In the genomic region with DNA sequence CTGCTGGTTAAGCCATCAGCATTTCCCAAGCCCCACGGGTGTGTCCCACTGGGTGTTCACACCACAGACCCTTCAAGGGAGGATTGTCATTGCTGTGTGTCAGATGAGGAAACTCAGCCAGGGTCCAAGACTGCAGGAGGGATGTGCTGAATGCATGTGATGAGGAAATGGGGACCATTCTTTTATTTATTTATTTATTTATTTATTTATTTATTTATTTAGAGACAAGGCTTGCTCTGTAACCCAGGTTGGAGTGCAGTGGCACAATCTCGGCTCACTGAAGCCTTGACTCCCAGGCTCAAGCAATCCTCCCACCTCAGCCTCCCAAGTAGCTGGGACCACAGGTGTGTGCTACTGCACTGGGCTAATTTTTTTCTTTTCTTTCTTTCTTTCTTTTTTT, we compare ENCODE assay signal across 25 cellular contexts. TPM values are rescaled to one million over a fixed set of nuclear protein-coding genes. Genes with fewer than 3 reads are reported as not detected.
DNase-seq lines count a peak whose midpoint lies in the region; ATAC-seq, FAIRE-seq and TF ChIP-seq lines count a peak whose summit lies in the region.
"Had no signal": no experiment of that assay in that cellular context is flagged by ENCODE, and none has a peak within 500 bp of the region (broad histone marks: within the 10 kb centered on the region; RNA-seq: fewer than 3 reads in every experiment).

No MANE protein-coding gene starts in this region.

- no peak overlapping the region for H3K4me3 ChIP-seq in heart left ventricle
- no peak overlapping the region for H3K4me3 ChIP-seq in H1 (ENCODE audit: extremely low read depth in 1 of 4, insufficient read depth in 2 of 4, low read depth in 3 of 4, low read length in 4 of 4)
- no peak overlapping the region for H3K4me3 ChIP-seq in neuronal stem cell (ENCODE audit: low read length in 2 of 2)
- H3K4me3 ChIP-seq in stomach smooth muscle (ENCODE audit: low read length in 2 of 2), result no peak overlapping the region
- H3K4me3 ChIP-seq in lower lobe of right lung, result no peak overlapping the region
- H3K4me3 ChIP-seq: BLaER1, GM23338, HAP-1, MG63, SK-N-MC had no signal

- H2BK12ac ChIP-seq in H1 (ENCODE audit: low read depth, low read length) (peak overlapping the region; percentile 92; the same call in 1 of the 2 replicates), neuronal stem cell (ENCODE audit: low read length) (no peak overlapping the region)

- H3K27me3 ChIP-seq in heart left ventricle, result no peaks in the 10 kb centered on the region
- H3K27me3 ChIP-seq in H1 (replicated peaks in 1 of 4; ENCODE audit: control insufficient read depth in 3 of 4, extremely low read depth in 1 of 4, insufficient read depth in 3 of 4, low read length in 3 of 4), result no peaks in the 10 kb centered on the region
- no peaks in the 10 kb centered on the region for H3K27me3 ChIP-seq in neuronal stem cell (ENCODE audit: control insufficient read depth in 3 of 3, insufficient read depth in 3 of 3, low read depth in 1 of 3, low read length in 3 of 3)
- no peaks in the 10 kb centered on the region for H3K27me3 ChIP-seq in stomach smooth muscle (ENCODE audit: control insufficient read depth in 1 of 2, insufficient read depth in 2 of 2, low read length in 2 of 2)
- H3K27me3 ChIP-seq in lower lobe of right lung (ENCODE audit: low read depth), result no peaks in the 10 kb centered on the region
- H3K27me3 ChIP-seq: BLaER1, MG63 had no signal

- H3K14ac ChIP-seq in H1 (ENCODE audit: insufficient read length) (no peak overlapping the region), neuronal stem cell (ENCODE audit: low read length) (no peak overlapping the region)

- 38 to 62% (median 50%) methylated on average over 2 of the region's 2 CpGs for WGBS in heart left ventricle, 4 donors
- 70% methylated on average over 2 of the region's 2 CpGs; no CpG with 5 or more reads in 1 of the 2 experiments for WGBS in H1 (ENCODE audit: extremely low coverage in 1 of 2, insufficient coverage in 1 of 2, insufficient read length in 1 of 2, insufficient replicate concordance in 2 of 2, low coverage in 1 of 2, low lambda C conversion rate in 2 of 2, missing lambda C conversion rate in 1 of 2), 2 experiments
- WGBS in neuronal stem cell (ENCODE audit: extremely low coverage in 2 of 2, insufficient read length in 2 of 2, insufficient replicate concordance in 1 of 2), 2 donors, result no CpG with 5 or more reads among the region's 2 CpGs

- no peak overlapping the region for H4K8ac ChIP-seq in H1 (ENCODE audit: extremely low read depth, insufficient read depth, low read length)
- no peak overlapping the region for H4K8ac ChIP-seq in neuronal stem cell (ENCODE audit: low read depth, low read length)

- DNase-seq in heart left ventricle, result no peak
- DNase-seq in Right ventricle myocardium superior, result no peak
- DNase-seq in H1 (ENCODE audit: low read depth in 1 of 2, low spot score in 2 of 2), result no peak
- no peak for DNase-seq in neuronal stem cell (ENCODE audit: low spot score)
- no peak for DNase-seq in lower lobe of right lung
- DNase-seq in RKO (ENCODE audit: low spot score), result no peak
- DNase-seq: 8988T; CD4-positive, CD25-positive, alpha-beta regulatory T cell; DMS53; IMR-90; KG1; MG63; NCI-H1694 treated with DMSO at 0.1 percent for 48 hours; NCI-H2081; NCI-H2227 treated with DMSO at 0.1 percent for 48 hours; NCI-H69; SIG-M5 had no signal

- intact Hi-C loops in heart left ventricle (cut with DNase I), result loop anchor here in 2 of 10 donors (5.0 kb wide), 2 partner anchors 32 to 57 kb away; no protein-coding TSS in a partner anchor
- intact Hi-C loops in Right ventricle myocardium superior (cut with DNase I), result no loop called here
- intact Hi-C loops in lower lobe of right lung (cut with DNase I), result loop anchor here (10.0 kb wide), 1 partner anchor 50 kb away; no protein-coding TSS in a partner anchor

- no peak overlapping the region for H2BK15ac ChIP-seq in H1 (ENCODE audit: low read length)
- peak overlapping the region; percentile 76 for H2BK15ac ChIP-seq in neuronal stem cell (ENCODE audit: low read length)

- H3K56ac ChIP-seq in H1 (replicated peaks; ENCODE audit: insufficient read length, low read depth, low read length), result no peak overlapping the region

- peak overlapping the region; percentile 90 for H2AK5ac ChIP-seq in H1 (ENCODE audit: low read depth, low read length)
- no peak overlapping the region for H2AK5ac ChIP-seq in neuronal stem cell (ENCODE audit: low read depth, low read length)

- H3K79me2 ChIP-seq in H1 (ENCODE audit: control insufficient read depth in 1 of 2, insufficient read depth in 2 of 2, low read length in 2 of 2), result no peaks in the 10 kb centered on the region

- H3K9ac ChIP-seq in H1 (replicated peaks in 1 of 4; ENCODE audit: extremely low read depth in 1 of 4, low read depth in 3 of 4, low read length in 3 of 4) (no peak overlapping the region), neuronal stem cell (ENCODE audit: low read depth, low read length, poor library complexity) (no peak overlapping the region), stomach smooth muscle (ENCODE audit: low read length in 2 of 2) (no peak overlapping the region)
- H3K9ac ChIP-seq: BLaER1 had no signal

- no peaks in the 10 kb centered on the region for H3K23me2 ChIP-seq in H1 (ENCODE audit: low read depth, low read length)

- H3K9me3 ChIP-seq in heart left ventricle (no peaks in the 10 kb centered on the region), H1 (ENCODE audit: insufficient read depth in 2 of 2, low read depth in 1 of 2, low read length in 1 of 2) (peaks cover 4 to 5% of the 10 kb centered on the region in 2 experiments; a peak in 2 of 4 replicates), neuronal stem cell (replicated peaks in 1 of 2; ENCODE audit: control insufficient read depth in 2 of 2, insufficient read depth in 1 of 2, low read depth in 1 of 2, low read length in 2 of 2) (no peaks in the 10 kb centered on the region), stomach smooth muscle (ENCODE audit: control insufficient read depth in 2 of 2, low read length in 2 of 2) (no peaks in the 10 kb centered on the region), lower lobe of right lung (no peaks in the 10 kb centered on the region)
- H3K9me3 ChIP-seq: BLaER1, MG63 had no signal

- no peaks in the 10 kb centered on the region for H3K79me1 ChIP-seq in H1 (ENCODE audit: low read depth, low read length)
- no peaks in the 10 kb centered on the region for H3K79me1 ChIP-seq in neuronal stem cell (ENCODE audit: low read depth, low read length)

- CTCF ChIA-PET in H1 (lab: Charles Lee; ENCODE audit: partially characterized antibody), result interaction anchor here (0.6 to 25.0 kb wide), 4 partner anchors 10 to 205 kb away, joined by 3 to 883 read pairs (median 4); no protein-coding TSS in a partner anchor

- no peaks in the 10 kb centered on the region for H4K20me1 ChIP-seq in H1 (replicated peaks in 1 of 2; ENCODE audit: control insufficient read depth in 1 of 2, insufficient read depth in 2 of 2, low read length in 2 of 2)
- H4K20me1 ChIP-seq: BLaER1 had no signal

- ATAC-seq in heart left ventricle (no peak), Right ventricle myocardium superior (ENCODE audit: poor library complexity) (no peak), lower lobe of right lung (no peak), GM18520 (IDR thresholded peaks at IDR 0.05; ENCODE audit: unreplicated experiment) (no peak)
- ATAC-seq: GM23338 had no signal

- H4K5ac ChIP-seq in H1 (ENCODE audit: insufficient read length, low read depth, low read length), result no peak overlapping the region

- TF ChIP-seq CTCF in heart left ventricle (IDR thresholded peaks at IDR 0.05) (no peak), H1 (IDR thresholded peaks at IDR 0.05; ENCODE audit: control extremely low read depth in 1 of 3, insufficient read depth in 1 of 3, low read depth in 1 of 3, low read length in 3 of 3) (no peak), lower lobe of right lung (IDR thresholded peaks at IDR 0.05) (no peak)

- H3K27ac ChIP-seq in heart left ventricle (peak overlapping the region in 10 of 12 donors; percentile 16 to 90 (median 69)), H1 (ENCODE audit: low read depth, low read length) (no peak overlapping the region), neuronal stem cell (replicated peaks; ENCODE audit: low read length) (no peak overlapping the region), stomach smooth muscle (ENCODE audit: low read length) (peak overlapping the region; percentile 92), lower lobe of right lung (no peak overlapping the region)
- H3K27ac ChIP-seq: BLaER1, RWPE1, SK-N-MC had no signal

- POLR2A ChIA-PET in H1 (lab: Charles Lee; ENCODE audit: partially characterized antibody), result interaction anchor here (0.9 to 24.9 kb wide), 7 partner anchors 12 to 105 kb away, joined by 3 to 748 read pairs (median 3); a partner anchor contains a TSS

- no peak overlapping the region for H2AFZ ChIP-seq in H1 (ENCODE audit: low read length)
- H2AFZ ChIP-seq in neuronal stem cell (ENCODE audit: low read length), result no peak overlapping the region
- H2AFZ ChIP-seq: GM23338 had no signal

- H2BK120ac ChIP-seq in H1 (replicated peaks; ENCODE audit: low read depth, low read length) (no peak overlapping the region), neuronal stem cell (ENCODE audit: low read depth, low read length) (no peak overlapping the region)

- H3K4ac ChIP-seq in H1 (replicated peaks; ENCODE audit: insufficient read length, low read depth, low read length) (no peak overlapping the region), neuronal stem cell (ENCODE audit: low read length) (no peak overlapping the region)

- no peak overlapping the region for H4K91ac ChIP-seq in H1 (replicated peaks; ENCODE audit: insufficient read length, low read length)
- H4K91ac ChIP-seq in neuronal stem cell (ENCODE audit: low read depth, low read length, poor library complexity), result no peak overlapping the region

- TF ChIP-seq RAD21 in H1 (IDR thresholded peaks at IDR 0.05 in 1 of 2, conservative IDR thresholded peaks at IDR 0.05 in 1 of 2; ENCODE audit: low read depth in 2 of 2, low read length in 2 of 2), result no peak

- TF ChIP-seq EP300 in H1 (IDR thresholded peaks at IDR 0.05; ENCODE audit: borderline replicate concordance in 1 of 2, low read depth in 2 of 2, low read length in 2 of 2), result no peak

- H3K23ac ChIP-seq in H1 (ENCODE audit: insufficient read length) (no peak overlapping the region), neuronal stem cell (ENCODE audit: low read depth, low read length, poor library complexity) (no peak overlapping the region)

- H2BK5ac ChIP-seq in H1 (ENCODE audit: low read depth, low read length), result no peak overlapping the region; the same call in 1 of the 2 replicates
- no peak overlapping the region for H2BK5ac ChIP-seq in neuronal stem cell (ENCODE audit: low read length)

- no peak overlapping the region for H3K4me2 ChIP-seq in H1 (ENCODE audit: insufficient read depth in 1 of 2, low read depth in 2 of 2, low read length in 2 of 2)
- no peak overlapping the region for H3K4me2 ChIP-seq in neuronal stem cell (ENCODE audit: insufficient read depth, low read length, poor library complexity, severe bottlenecking)
- H3K4me2 ChIP-seq: BLaER1, GM23338 had no signal

- H3K36me3 ChIP-seq in heart left ventricle (no peaks in the 10 kb centered on the region), H1 (ENCODE audit: control insufficient read depth in 2 of 4, insufficient read depth in 4 of 4, low read length in 3 of 4) (no peaks in the 10 kb centered on the region), neuronal stem cell (replicated peaks in 1 of 2; ENCODE audit: control insufficient read depth in 2 of 2, insufficient read depth in 2 of 2, low read length in 2 of 2) (no peaks in the 10 kb centered on the region), stomach smooth muscle (ENCODE audit: control insufficient read depth in 2 of 2, insufficient read depth in 2 of 2, low read length in 2 of 2) (no peaks in the 10 kb centered on the region), lower lobe of right lung (no peaks in the 10 kb centered on the region)
- H3K36me3 ChIP-seq: BLaER1, HAP-1, MG63 had no signal

- H3K4me1 ChIP-seq in heart left ventricle, result peaks cover 0 to 39% (median 12%) of the 10 kb centered on the region in 12 donors
- H3K4me1 ChIP-seq in H1 (replicated peaks in 1 of 4; ENCODE audit: control insufficient read depth in 3 of 4, insufficient read depth in 4 of 4, low read length in 3 of 4), result peaks cover 10 to 31% (median 25%) of the 10 kb centered on the region in 4 experiments
- H3K4me1 ChIP-seq in neuronal stem cell (ENCODE audit: control insufficient read depth in 2 of 2, insufficient read depth in 1 of 2, low read depth in 1 of 2, low read length in 2 of 2), result peaks cover 16 to 22% of the 10 kb centered on the region in 2 donors
- peaks cover 52% of the 10 kb centered on the region for H3K4me1 ChIP-seq in stomach smooth muscle (ENCODE audit: control insufficient read depth, insufficient read depth, low read length)
- no peaks in the 10 kb centered on the region for H3K4me1 ChIP-seq in lower lobe of right lung
- H3K4me1 ChIP-seq: HAP-1 had no signal

- H3K18ac ChIP-seq in H1 (ENCODE audit: extremely low read depth, low read length) (no peak overlapping the region), neuronal stem cell (ENCODE audit: low read length) (peak overlapping the region; percentile 65)

- H2BK20ac ChIP-seq in H1 (ENCODE audit: low read length), result peak overlapping the region; percentile 40; the same call in 1 of the 2 replicates

- no peak for FAIRE-seq in H1 (lab: Jason Lieb, UNC)
- FAIRE-seq: D721Med had no signal

- TF ChIP-seq POLR2A in heart left ventricle (IDR thresholded peaks at IDR 0.05) (no peak), H1 (IDR thresholded peaks at IDR 0.05; ENCODE audit: control extremely low read depth in 1 of 2, low read depth in 2 of 2, low read length in 2 of 2) (no peak)

RNA-seq across cellular contexts. Expression of a gene that starts 20.8 kb away (rescaled TPM):
- total RNA-seq in heart left ventricle, result 1 to 10 TPM in 2 of 9 donors, under 1 TPM in 5, not detected in 2; 0.23 to 4.6 (median 0.52) TPM
- polyA plus RNA-seq in heart left ventricle, result under 1 TPM; 0.40 to 0.88 TPM
- 0.35 TPM for total RNA-seq in Right ventricle myocardium superior
- 136 and 138 TPM in 2 replicates for total RNA-seq in H1 (2021; fragmentation: NEBNext Ultra II Directional; extraction: Animal tissue kit (Norgen Biotek cat#: 25700))
- 73.3 and 109 TPM in 2 replicates for polyA plus RNA-seq in H1 (2011; rRNA removed)
- 187 TPM for polyA plus RNA-seq in H1 (2011; cell fraction: cytosol; rRNA removed)
- polyA plus RNA-seq in H1 (2011; cell fraction: nucleus; rRNA removed), result 354 TPM
- polyA plus RNA-seq in H1 (2012, experiment 1 of 2), result 86.6 to 119 TPM (median 110 TPM) in 4 replicates
- 48.2 TPM for polyA plus RNA-seq in H1 (2012, experiment 2 of 2)
- 97.6 TPM for polyA plus RNA-seq in H1 (2013, experiment 1 of 2)
- 85.4 TPM for polyA plus RNA-seq in H1 (2013, experiment 2 of 2)
- polyA minus RNA-seq in H1 (2011; rRNA and poly(A)+ RNA removed), result 36.6 and 38.3 TPM in 2 replicates
- 57.2 TPM for polyA minus RNA-seq in H1 (2011; cell fraction: cytosol; rRNA and poly(A)+ RNA removed)
- 83.5 TPM for polyA minus RNA-seq in H1 (2011; cell fraction: nucleus; rRNA and poly(A)+ RNA removed)
- 38.9 TPM for polyA plus RNA-seq in neuronal stem cell (2013, experiment 1 of 2)
- polyA plus RNA-seq in neuronal stem cell (2013, experiment 2 of 2), result 36.9 TPM
- 1.4 TPM for total RNA-seq in lower lobe of right lung

RNA-seq across cellular contexts. Expression of a gene that starts 29.2 kb away (rescaled TPM):
- total RNA-seq in heart left ventricle (100 to 1,000 TPM in 7 of 9 donors, 10 to 100 TPM in 2; 49.8 to 530 (median 189) TPM), Right ventricle myocardium superior (215 TPM), lower lobe of right lung (4.0 TPM)
- polyA plus RNA-seq in heart left ventricle (100 to 1,000 TPM; 238 to 408 TPM), H1 (2011; rRNA removed) (55.8 and 104 TPM in 2 replicates)
- total RNA-seq in H1 (2021; fragmentation: NEBNext Ultra II Directional; extraction: Animal tissue kit (Norgen Biotek cat#: 25700)), result 238 and 243 TPM in 2 replicates
- 31.2 TPM for polyA plus RNA-seq in H1 (2011; cell fraction: cytosol; rRNA removed)
- polyA plus RNA-seq in H1 (2011; cell fraction: nucleus; rRNA removed), result 88.9 TPM
- 145 to 173 TPM (median 167 TPM) in 4 replicates for polyA plus RNA-seq in H1 (2012, experiment 1 of 2)
- polyA plus RNA-seq in H1 (2012, experiment 2 of 2), result 212 TPM
- 218 TPM for polyA plus RNA-seq in H1 (2013, experiment 1 of 2)
- polyA plus RNA-seq in H1 (2013, experiment 2 of 2), result 220 TPM
- 28.4 and 38.8 TPM in 2 replicates for polyA minus RNA-seq in H1 (2011; rRNA and poly(A)+ RNA removed)
- polyA minus RNA-seq in H1 (2011; cell fraction: cytosol; rRNA and poly(A)+ RNA removed), result 90.8 TPM
- polyA minus RNA-seq in H1 (2011; cell fraction: nucleus; rRNA and poly(A)+ RNA removed), result 44.7 TPM
- polyA plus RNA-seq in neuronal stem cell (2013, experiment 1 of 2), result 33.3 TPM
- polyA plus RNA-seq in neuronal stem cell (2013, experiment 2 of 2), result 32.1 TPM
- total RNA-seq: IMR-90 had no signal
- polyA plus RNA-seq: CD4-positive, CD25-positive, alpha-beta regulatory T cell had no signal

RNA-seq across cellular contexts. Expression of a gene that starts 37.1 kb away (rescaled TPM):
- total RNA-seq in heart left ventricle (10 to 100 TPM in 3 of 9 donors, 1 to 10 TPM in 6; 7.0 to 50.8 (median 9.2) TPM), Right ventricle myocardium superior (9.1 TPM), lower lobe of right lung (68.3 TPM)
- polyA plus RNA-seq in heart left ventricle (10 to 100 TPM in 1 of 2 donors, 1 to 10 TPM in 1; 5.3 to 13.4 TPM), H1 (2011; rRNA removed) (16.9 and 19.7 TPM in 2 replicates)
- total RNA-seq in H1 (2021; fragmentation: NEBNext Ultra II Directional; extraction: Animal tissue kit (Norgen Biotek cat#: 25700)), result 20.1 and 20.3 TPM in 2 replicates
- polyA plus RNA-seq in H1 (2011; cell fraction: cytosol; rRNA removed), result 16.6 TPM
- 31.1 TPM for polyA plus RNA-seq in H1 (2011; cell fraction: nucleus; rRNA removed)
- polyA plus RNA-seq in H1 (2012, experiment 1 of 2), result 18.9 to 22.4 TPM (median 21.2 TPM) in 4 replicates
- polyA plus RNA-seq in H1 (2012, experiment 2 of 2), result 20.6 TPM
- 12.5 TPM for polyA plus RNA-seq in H1 (2013, experiment 1 of 2)
- 12.7 TPM for polyA plus RNA-seq in H1 (2013, experiment 2 of 2)
- polyA minus RNA-seq in H1 (2011; rRNA and poly(A)+ RNA removed), result 13.3 and 19.6 TPM in 2 replicates
- 14.6 TPM for polyA minus RNA-seq in H1 (2011; cell fraction: cytosol; rRNA and poly(A)+ RNA removed)
- polyA minus RNA-seq in H1 (2011; cell fraction: nucleus; rRNA and poly(A)+ RNA removed), result 11.1 TPM
- polyA plus RNA-seq in neuronal stem cell (2013, experiment 1 of 2), result 5.7 TPM
- polyA plus RNA-seq in neuronal stem cell (2013, experiment 2 of 2), result 6.0 TPM

Comparison
In these comparisons a context has a peak if more than half of its experiments do, and no peak if none do; other contexts are left out.
1. H3K27ac ChIP-seq: peak in heart left ventricle (10 of 12) and stomach smooth muscle (single experiment); none in H1 (single experiment), neuronal stem cell (single experiment) and lower lobe of right lung (single experiment).
2. RNA of a gene that starts 20.8 kb away (total RNA-seq): 136 to 138 TPM in H1; 1.4 TPM in lower lobe of right lung (single experiment), 0.23 to 4.6 TPM in heart left ventricle and 0.35 TPM in Right ventricle myocardium superior (single experiment); every median in the first group is over 10 times any median in the second.
3. RNA of a gene that starts 29.2 kb away (total RNA-seq): 238 to 243 TPM in H1, 215 TPM in Right ventricle myocardium superior (single experiment) and 49.8 to 530 TPM in heart left ventricle; 4.0 TPM in lower lobe of right lung (single experiment); every median in the first group is over 10 times any median in the second.